Comparison of ENCODE assay signal across 7 cellular contexts in the genomic region with DNA sequence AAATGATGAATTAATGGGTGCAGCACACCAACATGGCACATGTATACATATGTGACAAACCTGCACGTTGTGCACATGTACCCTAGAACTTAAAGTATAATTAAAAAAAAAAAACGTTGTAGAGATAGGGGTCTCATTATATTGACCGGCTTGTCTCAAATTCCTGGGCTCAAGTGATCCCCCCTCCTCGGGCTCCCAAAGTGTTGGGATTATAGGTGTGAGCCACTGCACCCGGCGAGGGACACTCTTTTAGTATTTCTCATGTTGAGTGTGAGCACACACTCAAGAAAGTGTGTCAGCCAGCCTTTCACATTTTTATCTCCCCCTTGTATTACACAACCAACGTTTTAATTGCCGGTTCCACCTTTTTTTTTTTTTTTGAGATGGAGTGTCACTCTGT.
"Had no signal": no experiment of that assay in that cellular context is flagged by ENCODE, and none has a peak within 500 bp of the region (broad histone marks: within the 10 kb centered on the region; RNA-seq: fewer than 3 reads in every experiment).

No MANE protein-coding gene starts in this region.

- H3K4me3 ChIP-seq: K562 had no signal

- DNase-seq: IMR-90, KBM-7, KG1 had no signal

- H3K27ac ChIP-seq: HL-60 had no signal

- H3K27ac Mint-ChIP-seq: IgD-negative memory B cell had no signal

- ATAC-seq: HepG2, K562 had no signal

- H3K4me3 Mint-ChIP-seq: IgD-negative memory B cell had no signal
